Comparison of ENCODE assay signal across 18 cellular contexts in genomic region chr11:115357066-115357465, GRCh38.
DNase-seq lines count a peak whose midpoint lies in the region; ATAC-seq and TF ChIP-seq lines count a peak whose summit lies in the region.
"Had no signal": no experiment of that assay in that cellular context is flagged by ENCODE, and none has a peak within 500 bp of the region (broad histone marks: within the 10 kb centered on the region; RNA-seq: fewer than 3 reads in every experiment).

No MANE protein-coding gene starts in this region.

- no peak overlapping the region for H3K4me3 Mint-ChIP-seq in naive thymus-derived CD4-positive, alpha-beta T cell
- no peak overlapping the region for H3K4me3 Mint-ChIP-seq in immature natural killer cell
- H3K4me3 Mint-ChIP-seq: CD14-positive monocyte; CD4-positive, alpha-beta memory T cell; GM23338; HFFc6 had no signal

- H3K9me3 Mint-ChIP-seq in naive thymus-derived CD4-positive, alpha-beta T cell, result peaks cover 0 to 8% (median 0%) of the 10 kb centered on the region in 11 donors
- no peaks in the 10 kb centered on the region for H3K9me3 Mint-ChIP-seq in immature natural killer cell
- H3K9me3 Mint-ChIP-seq: GM23338 had no signal

- no peak overlapping the region for H3K27ac Mint-ChIP-seq in naive thymus-derived CD4-positive, alpha-beta T cell
- H3K27ac Mint-ChIP-seq in immature natural killer cell, result no peak overlapping the region
- H3K27ac Mint-ChIP-seq: CD14-positive monocyte; CD4-positive, alpha-beta memory T cell; GM23338; HFFc6 had no signal

- no peak overlapping the region for H3K4me3 ChIP-seq in SK-N-SH (ENCODE audit: low read depth in 2 of 2, low read length in 1 of 2)
- no peak overlapping the region for H3K4me3 ChIP-seq in right lobe of liver
- H3K4me3 ChIP-seq in naive thymus-derived CD4-positive, alpha-beta T cell (ENCODE audit: low read length), result no peak overlapping the region
- H3K4me3 ChIP-seq: BLaER1, GM23338 had no signal

- H3K27ac ChIP-seq in SK-N-SH (ENCODE audit: low read depth in 2 of 2, low read length in 1 of 2), result peak overlapping the region in 1 of 2 experiments; percentile 39; a peak in 2 of 4 replicates
- H3K27ac ChIP-seq in right lobe of liver, result no peak overlapping the region
- no peak overlapping the region for H3K27ac ChIP-seq in naive thymus-derived CD4-positive, alpha-beta T cell (ENCODE audit: low read depth, low read length)
- H3K27ac ChIP-seq: 22Rv1, BLaER1 had no signal

- TF ChIP-seq EP300 in SK-N-SH (IDR thresholded peaks at IDR 0.05; ENCODE audit: borderline replicate concordance in 1 of 2, low read depth in 1 of 2, low read length in 1 of 2), result no peak

- ATAC-seq in SK-N-SH treated with all-trans-retinoic acid at 6 μM for 48 hours (no peak), right lobe of liver (peak in 3 of 4 donors; percentile 28 to 42 (median 37))
- no peak for ATAC-seq in naive thymus-derived CD4-positive, alpha-beta T cell
- ATAC-seq: GM23338 had no signal

- TF ChIP-seq POLR2A in right lobe of liver (IDR thresholded peaks at IDR 0.05), result no peak

- no peak overlapping the region for H3K9ac ChIP-seq in SK-N-SH
- H3K9ac ChIP-seq: BLaER1 had no signal

- 42% methylated on average over 5 of the region's 5 CpGs for WGBS in SK-N-SH (ENCODE audit: low lambda C conversion rate)
- 10% methylated on average over 5 of the region's 5 CpGs for WGBS in right lobe of liver (ENCODE audit: insufficient coverage, low coverage, low lambda C conversion rate, missing lambda C conversion rate)

- POLR2A ChIA-PET in SK-N-SH (lab: Yijun Ruan, JAX), result no interaction called here
- POLR2A ChIA-PET in naive thymus-derived CD4-positive, alpha-beta T cell (lab: Charles Lee), result no interaction called here

- TF ChIP-seq CTCF in SK-N-SH (IDR thresholded peaks at IDR 0.05) (no peak), right lobe of liver (IDR thresholded peaks at IDR 0.05) (no peak)

- H3K4me1 Mint-ChIP-seq in naive thymus-derived CD4-positive, alpha-beta T cell, result no peaks in the 10 kb centered on the region
- H3K4me1 Mint-ChIP-seq in immature natural killer cell, result no peaks in the 10 kb centered on the region
- H3K4me1 Mint-ChIP-seq: CD14-positive monocyte; CD4-positive, alpha-beta memory T cell; GM23338 had no signal

- no peaks in the 10 kb centered on the region for H3K9me2 ChIP-seq in SK-N-SH

- no peaks in the 10 kb centered on the region for H3F3A ChIP-seq in SK-N-SH (replicated peaks; ENCODE audit: insufficient read depth)

- H2AFZ ChIP-seq in SK-N-SH (ENCODE audit: low read depth), result no peak overlapping the region
- H2AFZ ChIP-seq: GM23338 had no signal

- H3K9me3 ChIP-seq in SK-N-SH, result no peaks in the 10 kb centered on the region
- no peaks in the 10 kb centered on the region for H3K9me3 ChIP-seq in right lobe of liver
- H3K9me3 ChIP-seq in naive thymus-derived CD4-positive, alpha-beta T cell (ENCODE audit: control insufficient read depth in 2 of 3, low read length in 3 of 3), result no peaks in the 10 kb centered on the region
- H3K9me3 ChIP-seq: BLaER1 had no signal

- H3K4me1 ChIP-seq in SK-N-SH (ENCODE audit: control insufficient read depth in 1 of 2, insufficient read depth in 2 of 2, low read depth in 1 of 2, low read length in 1 of 2) (peaks cover 0 to 45% of the 10 kb centered on the region in 2 experiments; a peak in 2 of 4 replicates), right lobe of liver (no peaks in the 10 kb centered on the region)
- H3K4me1 ChIP-seq in naive thymus-derived CD4-positive, alpha-beta T cell (ENCODE audit: control insufficient read depth in 2 of 2, insufficient read depth in 2 of 2, low read length in 2 of 2), result no peaks in the 10 kb centered on the region
- H3K4me1 ChIP-seq: BLaER1 had no signal

- TF ChIP-seq RAD21 in SK-N-SH (IDR thresholded peaks at IDR 0.05; ENCODE audit: low read length), result no peak

- H3K4me2 ChIP-seq in SK-N-SH, result no peak overlapping the region
- H3K4me2 ChIP-seq: BLaER1, GM23338 had no signal

- H4K20me1 ChIP-seq in SK-N-SH (ENCODE audit: insufficient read depth), result no peaks in the 10 kb centered on the region
- H4K20me1 ChIP-seq: BLaER1 had no signal

- H3K79me2 ChIP-seq in SK-N-SH (ENCODE audit: insufficient read depth), result no peaks in the 10 kb centered on the region

- intact Hi-C loops in right lobe of liver (cut with DNase I), result no loop called here
- intact Hi-C loops in naive thymus-derived CD4-positive, alpha-beta T cell (cut with micrococcal nuclease), result no loop called here

- H3K27me3 ChIP-seq in SK-N-SH (ENCODE audit: insufficient read depth), result no peaks in the 10 kb centered on the region
- no peaks in the 10 kb centered on the region for H3K27me3 ChIP-seq in right lobe of liver
- no peaks in the 10 kb centered on the region for H3K27me3 ChIP-seq in naive thymus-derived CD4-positive, alpha-beta T cell (ENCODE audit: control insufficient read depth in 2 of 2, insufficient read depth in 2 of 2, low read length in 2 of 2)
- H3K27me3 ChIP-seq: BLaER1 had no signal

- CTCF ChIA-PET in SK-N-SH (lab: Yijun Ruan, JAX), result interaction anchor here (1.0 kb wide), 1 partner anchor 22 kb away, joined by 4 read pairs; no protein-coding TSS in a partner anchor
- CTCF ChIA-PET in naive thymus-derived CD4-positive, alpha-beta T cell (lab: Charles Lee), result no interaction called here

- no peak for DNase-seq in SK-N-SH
- DNase-seq in RPMI7951 (ENCODE audit: low read depth), result peak; percentile 7
- no peak for DNase-seq in right lobe of liver
- DNase-seq in NCI-H1092 (lab: John Stamatoyannopoulos, UW), result no peak
- DNase-seq in retina, result no peak
- DNase-seq in naive thymus-derived CD4-positive, alpha-beta T cell, result no peak
- no peak for DNase-seq in immature natural killer cell
- DNase-seq: CD4-positive, alpha-beta memory T cell; DMS153; DMS79; GDM1; HCEC 1CT; HFFc6 had no signal

- H3K36me3 Mint-ChIP-seq in naive thymus-derived CD4-positive, alpha-beta T cell, result no peaks in the 10 kb centered on the region
- H3K36me3 Mint-ChIP-seq in immature natural killer cell, result no peaks in the 10 kb centered on the region
- H3K36me3 Mint-ChIP-seq: CD14-positive monocyte; CD4-positive, alpha-beta memory T cell had no signal

- H3K27me3 Mint-ChIP-seq in naive thymus-derived CD4-positive, alpha-beta T cell, result peaks cover 0 to 12% (median 5%) of the 10 kb centered on the region in 5 donors
- peaks cover 0 to 2% (median 0%) of the 10 kb centered on the region in 3 donors for H3K27me3 Mint-ChIP-seq in immature natural killer cell (ENCODE audit: low read depth in 3 of 3)

- no peaks in the 10 kb centered on the region for H3K36me3 ChIP-seq in SK-N-SH (replicated peaks in 1 of 2; ENCODE audit: control insufficient read depth in 1 of 2, insufficient read depth in 2 of 2, low read length in 1 of 2)
- H3K36me3 ChIP-seq in right lobe of liver, result no peaks in the 10 kb centered on the region
- no peaks in the 10 kb centered on the region for H3K36me3 ChIP-seq in naive thymus-derived CD4-positive, alpha-beta T cell (ENCODE audit: control insufficient read depth in 2 of 3, insufficient read depth in 3 of 3, low read length in 3 of 3)
- H3K36me3 ChIP-seq: BLaER1 had no signal

TF ChIP-seq in SK-N-SH, 30 proteins besides CTCF, POLR2A, EP300 and RAD21:
- TF ChIP-seq MXI1 (IDR thresholded peaks at IDR 0.05; ENCODE audit: low read depth, low read length) (peak; percentile 75), TCF12 (IDR thresholded peaks at IDR 0.05) (no peak), IRF3 (IDR thresholded peaks at IDR 0.05; ENCODE audit: low read depth, low read length) (no peak)
TF ChIP-seq in SK-N-SH: peak in this region for 1.

TF ChIP-seq in SK-N-SH treated with all-trans-retinoic acid at 6 μM for 48 hours, 23 proteins besides CTCF, POLR2A, EP300 and RAD21:
- TF ChIP-seq TCF4 (CRISPR knock-in tag; IDR thresholded peaks at IDR 0.05; ENCODE audit: borderline replicate concordance), result no peak
- no peak for TF ChIP-seq OSR1 (CRISPR knock-in tag; IDR thresholded peaks at IDR 0.05)
- no peak for TF ChIP-seq TOX (CRISPR knock-in tag; IDR thresholded peaks at IDR 0.05; ENCODE audit: borderline replicate concordance)
- TF ChIP-seq SNAI2 (CRISPR knock-in tag; IDR thresholded peaks at IDR 0.05), result no peak

Comparison
In these comparisons a context has a peak if more than half of its experiments do, and no peak if none do; other contexts are left out.
1. ATAC-seq: peak in right lobe of liver (3 of 4); none in SK-N-SH treated with all-trans-retinoic acid at 6 μM for 48 hours (single experiment) and naive thymus-derived CD4-positive, alpha-beta T cell (single experiment).